In genomic region chr1:169110265-169110664, GRCh38 we compare ENCODE assay signal across 9 cellular contexts. TPM values are rescaled to one million over a fixed set of nuclear protein-coding genes. Genes with fewer than 3 reads are reported as not detected.
DNase-seq lines count a peak whose midpoint lies in the region; FAIRE-seq and TF ChIP-seq lines count a peak whose summit lies in the region.
"Had no signal": no experiment of that assay in that cellular context is flagged by ENCODE, and none has a peak within 500 bp of the region (broad histone marks: within the 10 kb centered on the region; RNA-seq: fewer than 3 reads in every experiment).

No MANE protein-coding gene starts in this region.

- intact Hi-C loops in activated CD4-positive, alpha-beta T cell treated with anti-CD3 and anti-CD28 coated beads, Interleukin-2, amount 10 ng/mL, durations not matched to agents 24 days and 14 days (cut with micrococcal nuclease) = no loop called here

- H3K9me3 Mint-ChIP-seq in activated CD4-positive, alpha-beta T cell treated with anti-CD3 and anti-CD28 coated beads, Interleukin-2, amount 10 ng/mL, durations not matched to agents 24 days and 14 days = no peaks in the 10 kb centered on the region

- H3K27me3 ChIP-seq in brain microvascular endothelial cell (replicated peaks) (no peaks in the 10 kb centered on the region), tibial nerve (no peaks in the 10 kb centered on the region)

- H3K27ac Mint-ChIP-seq in activated CD4-positive, alpha-beta T cell treated with anti-CD3 and anti-CD28 coated beads, Interleukin-2, amount 10 ng/mL, durations not matched to agents 24 days and 14 days = no peak overlapping the region

- peaks cover 9% of the 10 kb centered on the region for H3K27me3 Mint-ChIP-seq in activated CD4-positive, alpha-beta T cell treated with anti-CD3 and anti-CD28 coated beads, Interleukin-2, amount 10 ng/mL, durations not matched to agents 24 days and 14 days

- no peak for FAIRE-seq in GM12892 (lab: Jason Lieb, UNC)
- FAIRE-seq: colon had no signal

- no peak for TF ChIP-seq EP300 in tibial nerve (IDR thresholded peaks at IDR 0.05)

- H3K27ac ChIP-seq in brain microvascular endothelial cell (peak overlapping the region; percentile 75), tibial nerve (peak overlapping the region in 3 of 4 donors; percentile 70 to 87 (median 73))

- TF ChIP-seq POLR2A in tibial nerve (IDR thresholded peaks at IDR 0.05) = no peak
- TF ChIP-seq POLR2A in GM12892 (IDR thresholded peaks at IDR 0.05; ENCODE audit: low read depth, low read length) = no peak

- H3K36me3 Mint-ChIP-seq in activated CD4-positive, alpha-beta T cell treated with anti-CD3 and anti-CD28 coated beads, Interleukin-2, amount 10 ng/mL, durations not matched to agents 24 days and 14 days (ENCODE audit: low read depth) = peaks cover 33% of the 10 kb centered on the region

- no peaks in the 10 kb centered on the region for H3K9me3 ChIP-seq in tibial nerve

- H3K4me3 ChIP-seq in brain microvascular endothelial cell (ENCODE audit: low read depth, low read length) = peak overlapping the region; percentile 26
- no peak overlapping the region for H3K4me3 ChIP-seq in tibial nerve

- H3K4me3 Mint-ChIP-seq in activated CD4-positive, alpha-beta T cell treated with anti-CD3 and anti-CD28 coated beads, Interleukin-2, amount 10 ng/mL, durations not matched to agents 24 days and 14 days = peak overlapping the region; percentile 85

- DNase-seq in activated CD4-positive, alpha-beta T cell treated with anti-CD3 and anti-CD28 coated beads, Interleukin-2, amount 10 ng/mL, durations not matched to agents 24 days and 14 days = no peak
- no peak for DNase-seq in activated CD4-positive, alpha-beta T cell treated with anti-CD3 and anti-CD28 coated beads for 1 hour
- DNase-seq in brain microvascular endothelial cell (no peak), lung microvascular endothelial cell (ENCODE audit: low read depth in 2 of 2) (peak; percentile 13 to 19), tibial nerve (ENCODE audit: low spot score in 2 of 2) (no peak), GM12892 (ENCODE audit: insufficient read length) (no peak), NOMO-1 (lab: John Stamatoyannopoulos, UW; ENCODE audit: unreplicated experiment in 2 of 2) (no peak), HCEC 1CT (no peak)

- TF ChIP-seq CTCF in brain microvascular endothelial cell (IDR thresholded peaks at IDR 0.05; ENCODE audit: low read depth, low read length, missing control alignments) = no peak
- TF ChIP-seq CTCF in tibial nerve (IDR thresholded peaks at IDR 0.05) = no peak

- peaks cover 0 to 50% (median 14%) of the 10 kb centered on the region in 4 donors for H3K4me1 ChIP-seq in tibial nerve

- peaks cover 45% of the 10 kb centered on the region for H3K4me1 Mint-ChIP-seq in activated CD4-positive, alpha-beta T cell treated with anti-CD3 and anti-CD28 coated beads, Interleukin-2, amount 10 ng/mL, durations not matched to agents 24 days and 14 days

- H3K36me3 ChIP-seq in brain microvascular endothelial cell (replicated peaks) (no peaks in the 10 kb centered on the region), tibial nerve (no peaks in the 10 kb centered on the region)

- in situ Hi-C loops in brain microvascular endothelial cell (cut with HindIII; ENCODE audit: low pct_ligation_motif_present, low sequenced_read_pairs) = no loop called here

- WGBS in tibial nerve, 2 donors = 20 to 34% methylated on average over 3 of the region's 3 CpGs

RNA-seq across cellular contexts. Expression of gene ATP1B1, which starts 3.8 kb away (rescaled TPM):
- 12.5 and 15.3 TPM in 2 replicates for total RNA-seq in activated CD4-positive, alpha-beta T cell treated with anti-CD3 and anti-CD28 coated beads, Interleukin-2, amount 10 ng/mL, durations not matched to agents 24 days and 14 days
- 2.6 and 8.1 TPM in 2 replicates for total RNA-seq in lung microvascular endothelial cell
- 10 to 100 TPM in 2 of 4 donors, 1 to 10 TPM in 2; 6.0 to 21.9 (median 12.2) TPM for total RNA-seq in tibial nerve
- 27.3 TPM for polyA plus RNA-seq in GM12892 (2012; ENCODE audit: missing spikeins)

Comparison
In these comparisons a context has a peak if more than half of its experiments do, and no peak if none do; other contexts are left out.
1. DNase-seq: peak in lung microvascular endothelial cell (2 of 2); none in activated CD4-positive, alpha-beta T cell treated with anti-CD3 and anti-CD28 coated beads, Interleukin-2, amount 10 ng/mL, durations not matched to agents 24 days and 14 days (single experiment), activated CD4-positive, alpha-beta T cell treated with anti-CD3 and anti-CD28 coated beads for 1 hour (single experiment), brain microvascular endothelial cell (single experiment), tibial nerve (0 of 2), GM12892 (single experiment), NOMO-1 (0 of 2) and HCEC 1CT (single experiment).